In the genomic region with DNA sequence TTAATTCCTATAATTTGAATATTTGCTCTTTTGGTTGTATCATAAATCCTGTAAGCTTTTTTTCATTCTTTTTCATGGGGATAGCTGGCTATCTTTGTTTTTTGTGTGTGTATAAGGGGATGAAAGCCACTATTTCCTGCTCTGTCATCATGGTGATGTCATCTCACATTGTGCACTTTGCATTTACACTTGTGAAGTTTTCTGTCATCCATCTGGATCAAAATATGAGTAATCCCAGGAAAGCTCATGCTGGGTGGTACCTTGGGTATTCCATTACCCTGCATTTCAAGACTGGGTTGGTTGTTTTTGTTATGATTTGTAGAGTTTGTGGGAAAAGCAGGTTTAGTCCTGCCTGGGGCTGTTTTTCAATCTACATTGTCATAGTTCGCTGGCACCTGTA, we compare ENCODE assay signal across 1 cellular context.
TF ChIP-seq lines count a peak whose summit lies in the region.

No MANE protein-coding gene starts in this region.

TF ChIP-seq in K562, 482 proteins besides CTCF, POLR2A, EP300 and RAD21 (continued from another document):
- TF ChIP-seq, protein P1, sequence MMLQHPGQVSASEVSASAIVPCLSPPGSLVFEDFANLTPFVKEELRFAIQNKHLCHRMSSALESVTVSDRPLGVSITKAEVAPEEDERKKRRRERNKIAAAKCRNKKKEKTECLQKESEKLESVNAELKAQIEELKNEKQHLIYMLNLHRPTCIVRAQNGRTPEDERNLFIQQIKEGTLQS (IDR thresholded peaks at IDR 0.05) = peak; percentile 87
- TF ChIP-seq, protein P1 (CRISPR knock-in tag; conservative IDR thresholded peaks at IDR 0.05) = no peak
- TF ChIP-seq RBM15 (IDR thresholded peaks at IDR 0.05; ENCODE audit: insufficient read depth, low read length) = no peak
- TF ChIP-seq JUN (IDR thresholded peaks at IDR 0.05; ENCODE audit: borderline replicate concordance, low read depth, low read length) = 0 out of 2 replicates have a peak, but pooled peaks have one; percentile 41
- no peak for TF ChIP-seq JUN (CRISPR knock-in tag; IDR thresholded peaks at IDR 0.05; ENCODE audit: borderline replicate concordance)
- no peak for TF ChIP-seq GTF2E2 (tag; IDR thresholded peaks at IDR 0.05)
- TF ChIP-seq PHF21A (IDR thresholded peaks at IDR 0.05; ENCODE audit: borderline replicate concordance, low read depth) = no peak
- peak; percentile 60; the same call in 1 of the 2 replicates for TF ChIP-seq JUND (IDR thresholded peaks at IDR 0.05; ENCODE audit: borderline replicate concordance, low read depth, low read length)
- TF ChIP-seq JUND (tag; IDR thresholded peaks at IDR 0.05; ENCODE audit: borderline replicate concordance, low read depth, low read length) = peak; percentile 47; the same call in 1 of the 3 replicates
- TF ChIP-seq NFE2 (IDR thresholded peaks at IDR 0.05; ENCODE audit: low read depth) = peak; percentile 29; the same call in 1 of the 2 replicates
